ENCODE assay signal across 9 cellular contexts in the genomic region with DNA sequence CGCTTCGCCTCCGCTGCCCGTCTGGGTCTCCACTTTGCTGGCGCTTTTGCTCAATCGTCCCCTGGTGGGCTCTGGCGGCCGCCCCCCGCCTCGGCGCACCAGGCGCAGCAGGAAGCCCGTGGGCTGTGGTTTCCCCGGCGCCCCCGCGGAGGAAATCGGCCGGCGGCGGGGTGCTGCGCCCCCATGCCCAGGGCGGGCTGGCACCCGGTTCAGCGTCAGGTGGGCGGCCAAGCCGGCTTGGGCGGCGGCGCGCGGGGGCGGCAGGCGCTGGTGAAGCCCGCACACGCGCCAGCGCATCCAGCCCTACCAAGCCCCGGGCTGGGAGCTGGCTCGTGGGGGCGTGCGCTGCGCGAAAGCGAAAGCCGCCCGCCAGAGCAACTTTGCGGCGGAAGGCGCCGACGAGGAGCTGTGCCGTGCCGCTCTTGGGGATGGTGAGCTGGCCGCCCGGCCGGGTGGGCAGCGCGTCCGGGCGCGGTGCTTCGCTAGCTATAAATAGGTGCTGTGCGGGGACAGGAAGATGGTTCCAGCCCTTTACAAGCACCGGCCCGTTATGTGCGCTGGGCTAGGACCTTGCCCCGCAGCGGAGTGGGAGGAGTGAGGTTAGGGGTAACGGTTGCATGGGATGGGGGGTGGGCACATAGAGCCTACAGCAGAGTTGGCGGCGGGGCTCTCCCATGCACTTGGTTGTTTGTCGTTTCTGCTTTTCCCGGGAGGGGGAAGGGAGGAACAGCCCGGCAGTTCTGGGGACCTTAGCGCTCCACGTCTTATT. TPM values are rescaled to one million over a fixed set of nuclear protein-coding genes. Genes with fewer than 3 reads are reported as not detected.
A peak's percentile ranks its signal among the peaks of the same experiment; 100 is the strongest.
DNase-seq lines count a peak whose midpoint lies in the region; ATAC-seq and TF ChIP-seq lines count a peak whose summit lies in the region.
"Had no signal": no experiment of that assay in that cellular context is flagged by ENCODE, and none has a peak within 500 bp of the region (broad histone marks: within the 10 kb centered on the region; RNA-seq: fewer than 3 reads in every experiment).

No MANE protein-coding gene starts in this region.

- DNase-seq in RWPE1 (ENCODE audit: low spot score), result peak; percentile 34
- DNase-seq in activated naive CD4-positive, alpha-beta T cell treated with anti-CD3 and anti-CD28 coated beads, Interleukin-2, amount 50 U/mL, for 72 hours (ENCODE audit: low spot score in 2 of 2), result peak; percentile 70 to 71
- peak; percentile 39 for DNase-seq in left ventricle myocardium inferior
- DNase-seq in sigmoid colon, result no peak
- no peak for DNase-seq in DMS153 (lab: John Stamatoyannopoulos, UW)
- DNase-seq in hippocampal formation (lab: John Stamatoyannopoulos, UW), result no peak

- H3K9me3 Mint-ChIP-seq in activated naive CD4-positive, alpha-beta T cell treated with anti-CD3 and anti-CD28 coated beads, Interleukin-2, amount 50 U/mL, for 72 hours, result no peaks in the 10 kb centered on the region

- peaks cover 0 to 4% of the 10 kb centered on the region in 2 donors for H3K36me3 Mint-ChIP-seq in activated naive CD4-positive, alpha-beta T cell treated with anti-CD3 and anti-CD28 coated beads, Interleukin-2, amount 50 U/mL, for 72 hours

- no peak for TF ChIP-seq CTCF in RWPE1 (conservative IDR thresholded peaks at IDR 0.05; ENCODE audit: low read depth)
- TF ChIP-seq CTCF in left ventricle myocardium inferior (IDR thresholded peaks at IDR 0.05; ENCODE audit: borderline replicate concordance), result no peak
- TF ChIP-seq CTCF in sigmoid colon (IDR thresholded peaks at IDR 0.05), result no peak

- TF ChIP-seq POLR2A in GM18505 (IDR thresholded peaks at IDR 0.05; ENCODE audit: borderline replicate concordance, extremely low read depth, insufficient read depth, insufficient read length), result peak; percentile 52
- no peak for TF ChIP-seq POLR2A in sigmoid colon (IDR thresholded peaks at IDR 0.05)

- intact Hi-C loops in left ventricle myocardium inferior (cut with micrococcal nuclease), result no loop called here
- intact Hi-C loops in sigmoid colon (cut with DNase I), result no loop called here

- no peak for TF ChIP-seq EP300 in sigmoid colon (IDR thresholded peaks at IDR 0.05)

- CTCF ChIA-PET in RWPE1 (lab: Yijun Ruan, JAX), result interaction anchor here (0.6 to 2.2 kb wide), 6 partner anchors 11 to 884 kb away, joined by 3 to 6 read pairs (median 4); partner anchors contain the start of gene SUSD2

- 0% methylated on average over 77 of the region's 77 CpGs for WGBS in sigmoid colon, 2 donors

- peak overlapping the region; percentile 89 for H3K4me3 ChIP-seq in left ventricle myocardium inferior
- peak overlapping the region; percentile 63 to 93 (median 72) for H3K4me3 ChIP-seq in sigmoid colon

- ATAC-seq in GM18505 (IDR thresholded peaks at IDR 0.05; ENCODE audit: unreplicated experiment) (peak; percentile 42), HG02852 (IDR thresholded peaks at IDR 0.05; ENCODE audit: unreplicated experiment) (peak; percentile 32)
- peak; percentile 65 to 69 for ATAC-seq in activated naive CD4-positive, alpha-beta T cell treated with anti-CD3 and anti-CD28 coated beads, Interleukin-2, amount 50 U/mL, for 72 hours

- POLR2A ChIA-PET in RWPE1 (lab: Yijun Ruan, JAX; ENCODE audit: low non-redundant PET), result no interaction called here

- peaks cover 71% of the 10 kb centered on the region for H3K4me1 ChIP-seq in left ventricle myocardium inferior
- H3K4me1 ChIP-seq in sigmoid colon, result peaks cover 0 to 55% (median 45%) of the 10 kb centered on the region in 4 donors

- no peaks in the 10 kb centered on the region for H3K36me3 ChIP-seq in left ventricle myocardium inferior
- no peaks in the 10 kb centered on the region for H3K36me3 ChIP-seq in sigmoid colon

- H3K27ac ChIP-seq in RWPE1, result peak overlapping the region; percentile 80
- peak overlapping the region; percentile 92 for H3K27ac ChIP-seq in left ventricle myocardium inferior (replicated peaks)
- peak overlapping the region; percentile 85 to 96 (median 92) for H3K27ac ChIP-seq in sigmoid colon
- H3K27ac ChIP-seq: epithelial cell of prostate had no signal

- H3K9me3 ChIP-seq in left ventricle myocardium inferior (replicated peaks) (no peaks in the 10 kb centered on the region), sigmoid colon (no peaks in the 10 kb centered on the region)

- peak overlapping the region; percentile 46 for H3K27ac Mint-ChIP-seq in activated naive CD4-positive, alpha-beta T cell treated with anti-CD3 and anti-CD28 coated beads, Interleukin-2, amount 50 U/mL, for 72 hours

- no peaks in the 10 kb centered on the region for H3K27me3 ChIP-seq in left ventricle myocardium inferior (ENCODE audit: low read depth)
- H3K27me3 ChIP-seq in sigmoid colon, result no peaks in the 10 kb centered on the region

RNA-seq across cellular contexts. Expression of gene SUSD2, which starts 25.0 kb away (rescaled TPM):
- total RNA-seq in activated naive CD4-positive, alpha-beta T cell treated with anti-CD3 and anti-CD28 coated beads, Interleukin-2, amount 50 U/mL, for 72 hours, result 1 to 10 TPM in 1 of 2 donors, under 1 TPM in 1; 0.20 to 1.6 TPM
- total RNA-seq in left ventricle myocardium inferior (3.2 TPM), sigmoid colon (1 to 10 TPM; 1.2 to 8.6 (median 3.8) TPM)
- 1 to 10 TPM in 1 of 3 donors, not detected in 2; 2.6 TPM for polyA plus RNA-seq in sigmoid colon

Comparison
In these comparisons a context has a peak if more than half of its experiments do, and no peak if none do; other contexts are left out.
1. DNase-seq: peak in RWPE1 (single experiment), activated naive CD4-positive, alpha-beta T cell treated with anti-CD3 and anti-CD28 coated beads, Interleukin-2, amount 50 U/mL, for 72 hours (2 of 2) and left ventricle myocardium inferior (single experiment); none in sigmoid colon (single experiment), DMS153 (single experiment) and hippocampal formation (0 of 2).
2. Peak in every context shown above with its lines, with median percentiles within 50 percentile points of each other: ATAC-seq and H3K27ac ChIP-seq.